ENCODE assay signal across 8 cellular contexts in genomic region chr20:33719277-33719988, GRCh38. TPM values are rescaled to one million over a fixed set of nuclear protein-coding genes. Genes with fewer than 3 reads are reported as not detected.
DNase-seq lines count a peak whose midpoint lies in the region; TF ChIP-seq lines count a peak whose summit lies in the region.

No MANE protein-coding gene starts in this region.

- intact Hi-C loops in activated T-helper 1 cell treated with anti-CD3 and anti-CD28 coated beads, Interleukin-12 subunit alpha, Interleukin-12 subunit beta, Interleukin-2, Interleukin-4 antibody, amounts not matched to agents 30 ng/mL and 10 ng/mL and 1 ng/mL, durations not matched to agents 14 hours and 24 hours and 36 hours (cut with micrococcal nuclease), result no loop called here

- no peaks in the 10 kb centered on the region for H3K27me3 Mint-ChIP-seq in activated T-helper 1 cell treated with anti-CD3 and anti-CD28 coated beads, Interleukin-12 subunit alpha, Interleukin-12 subunit beta, Interleukin-2, Interleukin-4 antibody, amounts not matched to agents 30 ng/mL and 10 ng/mL and 1 ng/mL, durations not matched to agents 14 hours and 24 hours and 36 hours (ENCODE audit: insufficient read depth)

- H3K9me3 ChIP-seq in suprapubic skin, result no peaks in the 10 kb centered on the region

- H3K36me3 ChIP-seq in kidney epithelial cell (ENCODE audit: control insufficient read depth, insufficient read depth, low read length), result no peaks in the 10 kb centered on the region
- H3K36me3 ChIP-seq in suprapubic skin, result no peaks in the 10 kb centered on the region

- TF ChIP-seq POLR2A in suprapubic skin (IDR thresholded peaks at IDR 0.05), result no peak

- TF ChIP-seq EP300 in suprapubic skin (IDR thresholded peaks at IDR 0.05), result no peak

- peaks cover 30% of the 10 kb centered on the region for H3K4me1 Mint-ChIP-seq in activated T-helper 1 cell treated with anti-CD3 and anti-CD28 coated beads, Interleukin-12 subunit alpha, Interleukin-12 subunit beta, Interleukin-2, Interleukin-4 antibody, amounts not matched to agents 30 ng/mL and 10 ng/mL and 1 ng/mL, durations not matched to agents 14 hours and 24 hours and 36 hours (ENCODE audit: low read depth)

- peak overlapping the region; percentile 59 for H3K27ac ChIP-seq in suprapubic skin

- peak overlapping the region; percentile 69 for H3K4me3 ChIP-seq in kidney epithelial cell (ENCODE audit: low read depth, low read length)
- peak overlapping the region; percentile 76 for H3K4me3 ChIP-seq in suprapubic skin

- H3K4me3 Mint-ChIP-seq in activated T-helper 1 cell treated with anti-CD3 and anti-CD28 coated beads, Interleukin-12 subunit alpha, Interleukin-12 subunit beta, Interleukin-2, Interleukin-4 antibody, amounts not matched to agents 30 ng/mL and 10 ng/mL and 1 ng/mL, durations not matched to agents 14 hours and 24 hours and 36 hours, result peak overlapping the region; percentile 85

- H3K27me3 ChIP-seq in kidney epithelial cell (ENCODE audit: control insufficient read depth, insufficient read depth, low read length) (no peaks in the 10 kb centered on the region), suprapubic skin (no peaks in the 10 kb centered on the region)

- DNase-seq in activated CD4-positive, alpha-beta T cell treated with anti-CD3 and anti-CD28 coated beads for 48 hours, result peak; percentile 21
- no peak for DNase-seq in activated CD4-positive, alpha-beta T cell treated with anti-CD3 and anti-CD28 coated beads for 1 hour
- no peak for DNase-seq in activated T-helper 1 cell treated with anti-CD3 and anti-CD28 coated beads, Interleukin-12 subunit alpha, Interleukin-12 subunit beta, Interleukin-2, Interleukin-4 antibody, amounts not matched to agents 30 ng/mL and 10 ng/mL and 1 ng/mL, durations not matched to agents 14 hours and 24 hours and 36 hours (ENCODE audit: low spot score)
- no peak for DNase-seq in kidney epithelial cell (ENCODE audit: low read depth)
- no peak for DNase-seq in suprapubic skin (ENCODE audit: low spot score in 2 of 2)
- no peak for DNase-seq in stimulated activated CD4-positive, alpha-beta T cell treated with anti-CD3 and anti-CD28 coated beads, Interleukin-15, amount 100 ng/mL, for 24 hours
- no peak for DNase-seq in ureter (ENCODE audit: low spot score)
- no peak for DNase-seq in UCSD-AML1 (lab: John Stamatoyannopoulos, UW; ENCODE audit: unreplicated experiment)

- H3K4me1 ChIP-seq in suprapubic skin, result peaks cover 14% of the 10 kb centered on the region

- TF ChIP-seq CTCF in kidney epithelial cell (IDR thresholded peaks at IDR 0.05; ENCODE audit: insufficient read depth, low read length, poor library complexity, severe bottlenecking), result no peak
- no peak for TF ChIP-seq CTCF in suprapubic skin (IDR thresholded peaks at IDR 0.05)

- peaks cover 3% of the 10 kb centered on the region for H3K9me3 Mint-ChIP-seq in activated T-helper 1 cell treated with anti-CD3 and anti-CD28 coated beads, Interleukin-12 subunit alpha, Interleukin-12 subunit beta, Interleukin-2, Interleukin-4 antibody, amounts not matched to agents 30 ng/mL and 10 ng/mL and 1 ng/mL, durations not matched to agents 14 hours and 24 hours and 36 hours

- 42% methylated on average over 13 of the region's 13 CpGs for WGBS in suprapubic skin

- peak overlapping the region; percentile 93 for H3K27ac Mint-ChIP-seq in activated T-helper 1 cell treated with anti-CD3 and anti-CD28 coated beads, Interleukin-12 subunit alpha, Interleukin-12 subunit beta, Interleukin-2, Interleukin-4 antibody, amounts not matched to agents 30 ng/mL and 10 ng/mL and 1 ng/mL, durations not matched to agents 14 hours and 24 hours and 36 hours

- peaks cover 7% of the 10 kb centered on the region for H3K36me3 Mint-ChIP-seq in activated T-helper 1 cell treated with anti-CD3 and anti-CD28 coated beads, Interleukin-12 subunit alpha, Interleukin-12 subunit beta, Interleukin-2, Interleukin-4 antibody, amounts not matched to agents 30 ng/mL and 10 ng/mL and 1 ng/mL, durations not matched to agents 14 hours and 24 hours and 36 hours (ENCODE audit: low read depth)

RNA-seq across cellular contexts. Expression of gene PXMP4, which starts 0.7 kb away (rescaled TPM):
- total RNA-seq in activated T-helper 1 cell treated with anti-CD3 and anti-CD28 coated beads, Interleukin-12 subunit alpha, Interleukin-12 subunit beta, Interleukin-2, Interleukin-4 antibody, amounts not matched to agents 30 ng/mL and 10 ng/mL and 1 ng/mL, durations not matched to agents 14 hours and 24 hours and 36 hours, result 7.3 and 7.9 TPM in 2 replicates
- total RNA-seq in kidney epithelial cell (3.9 and 8.1 TPM in 2 replicates), suprapubic skin (10 to 100 TPM in 3 of 4 donors, 1 to 10 TPM in 1; 8.7 to 32.4 (median 24.3) TPM), ureter (19.5 TPM)

RNA-seq across cellular contexts. Expression of gene ZNF341, which starts 12.4 kb away (rescaled TPM):
- 6.7 and 6.8 TPM in 2 replicates for total RNA-seq in activated T-helper 1 cell treated with anti-CD3 and anti-CD28 coated beads, Interleukin-12 subunit alpha, Interleukin-12 subunit beta, Interleukin-2, Interleukin-4 antibody, amounts not matched to agents 30 ng/mL and 10 ng/mL and 1 ng/mL, durations not matched to agents 14 hours and 24 hours and 36 hours
- total RNA-seq in kidney epithelial cell, result 1.2 and 2.3 TPM in 2 replicates
- total RNA-seq in suprapubic skin, result 1 to 10 TPM; 4.6 to 7.6 (median 5.8) TPM
- total RNA-seq in ureter, result 4.8 TPM

RNA-seq across cellular contexts. Expression of gene E2F1, which starts 33.2 kb away (rescaled TPM):
- 77.5 and 80.6 TPM in 2 replicates for total RNA-seq in activated T-helper 1 cell treated with anti-CD3 and anti-CD28 coated beads, Interleukin-12 subunit alpha, Interleukin-12 subunit beta, Interleukin-2, Interleukin-4 antibody, amounts not matched to agents 30 ng/mL and 10 ng/mL and 1 ng/mL, durations not matched to agents 14 hours and 24 hours and 36 hours
- 3.2 and 4.1 TPM in 2 replicates for total RNA-seq in kidney epithelial cell
- total RNA-seq in suprapubic skin, result 1 to 10 TPM; 3.5 to 5.6 (median 4.6) TPM
- 2.0 TPM for total RNA-seq in ureter

RNA-seq across cellular contexts. Expression of gene NECAB3, which starts 45.2 kb away (rescaled TPM):
- total RNA-seq in activated T-helper 1 cell treated with anti-CD3 and anti-CD28 coated beads, Interleukin-12 subunit alpha, Interleukin-12 subunit beta, Interleukin-2, Interleukin-4 antibody, amounts not matched to agents 30 ng/mL and 10 ng/mL and 1 ng/mL, durations not matched to agents 14 hours and 24 hours and 36 hours, result 30.7 and 31.2 TPM in 2 replicates
- total RNA-seq in kidney epithelial cell, result 17.5 and 20.6 TPM in 2 replicates
- 10 to 100 TPM; 19.9 to 37.5 (median 22.1) TPM for total RNA-seq in suprapubic skin
- total RNA-seq in ureter, result 38.6 TPM

RNA-seq across cellular contexts. Expression of gene ACTL10, which starts 52.7 kb away (rescaled TPM):
- total RNA-seq in activated T-helper 1 cell treated with anti-CD3 and anti-CD28 coated beads, Interleukin-12 subunit alpha, Interleukin-12 subunit beta, Interleukin-2, Interleukin-4 antibody, amounts not matched to agents 30 ng/mL and 10 ng/mL and 1 ng/mL, durations not matched to agents 14 hours and 24 hours and 36 hours, result 3.7 and 4.2 TPM in 2 replicates
- total RNA-seq in kidney epithelial cell, result 3.1 and 3.6 TPM in 2 replicates
- 1 to 10 TPM; 1.3 to 4.9 (median 3.0) TPM for total RNA-seq in suprapubic skin
- total RNA-seq in ureter, result 3.6 TPM

Comparison
In these comparisons a context has a peak if more than half of its experiments do, and no peak if none do; other contexts are left out.
1. RNA of gene E2F1, which starts 33.2 kb away (total RNA-seq): 77.5 to 80.6 TPM in activated T-helper 1 cell treated with anti-CD3 and anti-CD28 coated beads, Interleukin-12 subunit alpha, Interleukin-12 subunit beta, Interleukin-2, Interleukin-4 antibody, amounts not matched to agents 30 ng/mL and 10 ng/mL and 1 ng/mL, durations not matched to agents 14 hours and 24 hours and 36 hours; 3.5 to 5.6 TPM in suprapubic skin, 3.2 to 4.1 TPM in kidney epithelial cell and 2.0 TPM in ureter (single experiment); every median in the first group is over 10 times any median in the second.